In the genomic region with DNA sequence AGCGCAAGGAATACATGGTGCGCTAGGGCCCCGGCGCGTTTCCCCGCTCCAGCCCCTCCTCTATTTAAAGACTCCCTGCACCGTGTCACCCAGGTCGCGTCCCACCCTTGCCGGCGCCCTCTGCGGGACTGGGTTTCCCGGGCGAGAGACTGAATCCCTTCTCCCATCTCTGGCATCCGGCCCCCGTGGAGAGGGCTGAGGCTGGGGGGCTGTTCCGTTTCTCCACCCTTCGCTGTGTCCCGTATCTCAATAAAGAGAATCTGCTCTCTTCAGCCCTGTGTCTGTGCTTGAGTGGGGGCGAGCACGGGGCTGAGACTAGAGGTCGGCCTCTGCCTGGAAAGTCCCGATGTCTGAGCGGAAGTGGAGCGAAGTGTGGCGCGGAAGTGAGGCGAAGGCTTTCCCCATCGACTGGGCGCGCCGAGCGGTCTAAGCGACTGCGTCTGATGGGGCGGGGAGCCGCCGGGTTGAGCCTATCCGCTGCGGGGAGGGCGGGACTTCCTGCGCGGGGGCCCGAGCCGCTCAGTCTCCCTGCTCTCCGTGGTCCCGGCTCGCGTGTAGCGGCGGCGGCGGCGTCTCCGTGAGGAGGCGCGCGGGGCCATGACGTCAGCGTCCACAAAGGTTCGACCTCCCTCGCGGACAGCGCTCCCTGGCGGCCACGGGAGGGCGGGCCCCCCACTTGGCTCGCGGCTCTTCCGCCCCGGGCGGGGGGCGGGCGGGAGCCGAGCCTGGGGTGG, we compare ENCODE assay signal across 8 cellular contexts. TPM values are rescaled to one million over a fixed set of nuclear protein-coding genes. Genes with fewer than 3 reads are reported as not detected.
A peak's percentile ranks its signal among the peaks of the same experiment; 100 is the strongest.
DNase-seq lines count a peak whose midpoint lies in the region; ATAC-seq and TF ChIP-seq lines count a peak whose summit lies in the region.

No MANE protein-coding gene starts in this region.

- H3K9me3 Mint-ChIP-seq in CD4-positive, alpha-beta memory T cell = no peaks in the 10 kb centered on the region

- peaks cover 69% of the 10 kb centered on the region for H3K4me1 ChIP-seq in CD4-positive, alpha-beta memory T cell (ENCODE audit: insufficient read depth, low read length)
- peaks cover 63% of the 10 kb centered on the region for H3K4me1 ChIP-seq in lower lobe of right lung

- TF ChIP-seq CTCF in dorsolateral prefrontal cortex (IDR thresholded peaks at IDR 0.05 in 54 of 56, conservative IDR thresholded peaks at IDR 0.05 in 2 of 56; ENCODE audit: low read depth in 1 of 56, partially characterized antibody in 56 of 56) = peak; percentile 28 to 94 (median 75)
- TF ChIP-seq CTCF in lower lobe of right lung (IDR thresholded peaks at IDR 0.05) = peak; percentile 80

- ATAC-seq in GM19395 (IDR thresholded peaks at IDR 0.05; ENCODE audit: unreplicated experiment) (peak; percentile 70), HG03558 (IDR thresholded peaks at IDR 0.05; ENCODE audit: extremely low read depth, unreplicated experiment) (peak; percentile 46), lower lobe of right lung (peak; percentile 94 to 96)

- CTCF ChIA-PET in CD4-positive, alpha-beta memory T cell (lab: Charles Lee; ENCODE audit: partially characterized antibody) = interaction anchor here (0.6 to 3.0 kb wide), 4 partner anchors 11 to 103 kb away, joined by 3 to 11 read pairs (median 6); no protein-coding TSS in a partner anchor

- H3K27ac ChIP-seq in CD4-positive, alpha-beta memory T cell (ENCODE audit: low read depth, low read length) = peak overlapping the region; percentile 96
- H3K27ac ChIP-seq in dorsolateral prefrontal cortex (peak overlapping the region; percentile 86 to 100 (median 99)), lower lobe of right lung (peak overlapping the region; percentile 97)

- H3K4me3 ChIP-seq in CD4-positive, alpha-beta memory T cell (ENCODE audit: low read length in 2 of 2) = peak overlapping the region; percentile 61 to 98
- H3K4me3 ChIP-seq in dorsolateral prefrontal cortex (peak overlapping the region; percentile 63 to 100 (median 91)), lower lobe of right lung (peak overlapping the region; percentile 72)

- no peaks in the 10 kb centered on the region for H3K27me3 ChIP-seq in CD4-positive, alpha-beta memory T cell (ENCODE audit: insufficient read depth, low read length)
- no peaks in the 10 kb centered on the region for H3K27me3 ChIP-seq in dorsolateral prefrontal cortex
- H3K27me3 ChIP-seq in lower lobe of right lung (ENCODE audit: low read depth) = no peaks in the 10 kb centered on the region

- H3K27me3 Mint-ChIP-seq in CD4-positive, alpha-beta memory T cell = no peaks in the 10 kb centered on the region

- POLR2A ChIA-PET in CD4-positive, alpha-beta memory T cell (lab: Charles Lee; ENCODE audit: partially characterized antibody) = interaction anchor here (1.2 to 4.1 kb wide), 8 partner anchors 10 to 673 kb away, joined by 3 to 39 read pairs (median 5); a partner anchor contains a TSS

- H3K4me1 Mint-ChIP-seq in CD4-positive, alpha-beta memory T cell = peaks cover 42 to 94% (median 61%) of the 10 kb centered on the region in 4 donors

- peak overlapping the region; percentile 98 to 100 (median 100) for H3K27ac Mint-ChIP-seq in CD4-positive, alpha-beta memory T cell

- H3K36me3 Mint-ChIP-seq in CD4-positive, alpha-beta memory T cell = peaks cover 13 to 42% of the 10 kb centered on the region in 2 donors

- DNase-seq in CD4-positive, alpha-beta memory T cell = peak; percentile 98 to 99 (median 98)
- DNase-seq in NCI-H748 treated with DMSO at 0.1 percent for 48 hours (lab: John Stamatoyannopoulos, UW) (peak; percentile 93), dorsolateral prefrontal cortex (peak; percentile 94 to 99 (median 98)), lower lobe of right lung (peak; percentile 99)
- peak; percentile 96 to 97 for DNase-seq in activated CD4-positive, alpha-beta T cell treated with anti-CD3 and anti-CD28 coated beads, Interleukin-2, amount 50 U/mL, for 48 hours
- DNase-seq in stimulated activated CD4-positive, alpha-beta T cell treated with anti-CD3 and anti-CD28 coated beads, TNF-alpha, amount 100 ng/mL, for 1 hour (ENCODE audit: low read depth in 3 of 3, low spot score in 1 of 3) = peak; percentile 90 to 96 (median 95)

- no peaks in the 10 kb centered on the region for H3K9me3 ChIP-seq in CD4-positive, alpha-beta memory T cell (ENCODE audit: control insufficient read depth in 1 of 2, low read length in 2 of 2)
- H3K9me3 ChIP-seq in lower lobe of right lung = no peaks in the 10 kb centered on the region

- intact Hi-C loops in CD4-positive, alpha-beta memory T cell (cut with micrococcal nuclease) = loop anchor here (10.0 kb wide), 1 partner anchor 1430 kb away; a partner anchor contains a TSS
- intact Hi-C loops in dorsolateral prefrontal cortex (cut with DNase I) = loop anchor here in 1 of 2 donors (5.0 kb wide), 1 partner anchor 362 kb away; a partner anchor contains a TSS
- intact Hi-C loops in lower lobe of right lung (cut with DNase I) = no loop called here

- H3K4me3 Mint-ChIP-seq in CD4-positive, alpha-beta memory T cell = peak overlapping the region; percentile 92 to 98 (median 97)

- H3K36me3 ChIP-seq in CD4-positive, alpha-beta memory T cell (ENCODE audit: insufficient read depth, low read length) = peaks cover 14% of the 10 kb centered on the region
- H3K36me3 ChIP-seq in lower lobe of right lung = peaks cover 15% of the 10 kb centered on the region

RNA-seq across cellular contexts. Expression of a gene that starts 2.0 kb away (rescaled TPM):
- total RNA-seq in CD4-positive, alpha-beta memory T cell = 100 to 1,000 TPM; 166 to 179 TPM
- 100 to 1,000 TPM; 410 to 812 TPM for polyA plus RNA-seq in CD4-positive, alpha-beta memory T cell
- total RNA-seq in dorsolateral prefrontal cortex (100 to 1,000 TPM; 128 to 301 (median 209) TPM), lower lobe of right lung (300 TPM)

RNA-seq across cellular contexts. Expression of a gene that starts 8.4 kb away (rescaled TPM):
- not detected for total RNA-seq in CD4-positive, alpha-beta memory T cell
- polyA plus RNA-seq in CD4-positive, alpha-beta memory T cell = not detected
- total RNA-seq in dorsolateral prefrontal cortex (10 to 100 TPM in 7 of 120 experiments, 1 to 10 TPM in 108, under 1 TPM in 5; 0.39 to 16.5 (median 3.9) TPM), lower lobe of right lung (13.4 TPM)

RNA-seq across cellular contexts. Expression of a gene that starts 18.6 kb away (rescaled TPM):
- total RNA-seq in CD4-positive, alpha-beta memory T cell = not detected
- polyA plus RNA-seq in CD4-positive, alpha-beta memory T cell = under 1 TPM in 1 of 2 donors, not detected in 1; 0.19 TPM
- total RNA-seq in dorsolateral prefrontal cortex = 1 to 10 TPM in 2 of 120 experiments, under 1 TPM in 27, not detected in 91; 0.18 to 1.8 (median 0.47) TPM
- total RNA-seq in lower lobe of right lung = 0.86 TPM

RNA-seq across cellular contexts. Expression of a gene that starts 21.4 kb away (rescaled TPM):
- total RNA-seq in CD4-positive, alpha-beta memory T cell = 10 to 100 TPM; 13.1 to 13.7 TPM
- 1 to 10 TPM in 1 of 2 donors, under 1 TPM in 1; 0.93 to 1.8 TPM for polyA plus RNA-seq in CD4-positive, alpha-beta memory T cell
- total RNA-seq in dorsolateral prefrontal cortex = 1 to 10 TPM in 108 of 120 experiments, under 1 TPM in 12; 0.55 to 4.2 (median 1.7) TPM
- total RNA-seq in lower lobe of right lung = 9.9 TPM

RNA-seq across cellular contexts. Expression of a gene that starts 29.5 kb away (rescaled TPM):
- total RNA-seq in CD4-positive, alpha-beta memory T cell = 1 to 10 TPM in 1 of 2 experiments, under 1 TPM in 1; 0.89 to 1.2 TPM
- polyA plus RNA-seq in CD4-positive, alpha-beta memory T cell = under 1 TPM; 0.50 to 0.69 TPM
- total RNA-seq in dorsolateral prefrontal cortex (1 to 10 TPM in 116 of 120 experiments, under 1 TPM in 4; 0.57 to 6.4 (median 2.4) TPM), lower lobe of right lung (7.7 TPM)

Comparison
In these comparisons a context has a peak if more than half of its experiments do, and no peak if none do; other contexts are left out.
1. Peak in every context shown above with its lines: DNase-seq, ATAC-seq, H3K4me3 ChIP-seq and H3K27ac ChIP-seq.